ENCODE assay signal across 15 cellular contexts in genomic region chr22:22816171-22816514, GRCh38.
"Had no signal": no experiment of that assay in that cellular context is flagged by ENCODE, and none has a peak within 500 bp of the region (broad histone marks: within the 10 kb centered on the region; RNA-seq: fewer than 3 reads in every experiment).

No MANE protein-coding gene starts in this region.

- H3K27ac Mint-ChIP-seq: activated CD4-positive, alpha-beta memory T cell treated with anti-CD3 and anti-CD28 coated beads for 36 hours; nephron had no signal

- H3K27me3 ChIP-seq: cardiac muscle cell, colonic mucosa, heart left ventricle, spleen, transverse colon had no signal

- H3K27ac ChIP-seq: cardiac muscle cell, colonic mucosa, transverse colon had no signal

- H3K36me3 ChIP-seq: cardiac muscle cell, colonic mucosa, heart left ventricle, spleen, transverse colon had no signal

- ATAC-seq: heart left ventricle; left lobe of liver; sciatic nerve; stimulated activated naive B cell treated with anti-CD40 and anti-IgM and Interleukin-4, amounts not matched to agents 10 μg/mL and 1 μg/mL and 100 μg/mL, for 72 hours had no signal

- H3K36me3 Mint-ChIP-seq: activated CD4-positive, alpha-beta memory T cell treated with anti-CD3 and anti-CD28 coated beads for 36 hours; stimulated activated naive B cell treated with anti-CD40 and anti-IgM and Interleukin-4, amounts not matched to agents 10 μg/mL and 1 μg/mL and 100 μg/mL, for 72 hours had no signal

- H3K4me1 Mint-ChIP-seq: nephron had no signal

- H3K4me3 ChIP-seq: cardiac muscle cell, colonic mucosa, heart left ventricle, spleen, transverse colon had no signal

- H3K4me1 ChIP-seq: colonic mucosa, transverse colon had no signal

- H3K9me3 Mint-ChIP-seq: activated CD4-positive, alpha-beta memory T cell treated with anti-CD3 and anti-CD28 coated beads for 36 hours; nephron; stimulated activated naive B cell treated with anti-CD40 and anti-IgM and Interleukin-4, amounts not matched to agents 10 μg/mL and 1 μg/mL and 100 μg/mL, for 72 hours had no signal

- DNase-seq: activated CD4-positive, alpha-beta memory T cell treated with anti-CD3 and anti-CD28 coated beads for 36 hours; activated CD8-positive, alpha-beta memory T cell treated with anti-CD3 and anti-CD28 coated beads, Interleukin-2, amount 50 U/mL, for 48 hours; colonic mucosa; foreskin melanocyte; heart left ventricle; mammary epithelial cell; occipital lobe; stimulated activated CD4-positive, alpha-beta T cell treated with anti-CD3 and anti-CD28 coated beads, Interleukin-1b, Interleukin-23, amount 100 ng/mL, for 48 hours; stimulated activated naive B cell treated with anti-CD40 and anti-IgM and Interleukin-4, amounts not matched to agents 10 μg/mL and 1 μg/mL and 100 μg/mL, for 72 hours; transverse colon had no signal

- H3K27me3 Mint-ChIP-seq: activated CD4-positive, alpha-beta memory T cell treated with anti-CD3 and anti-CD28 coated beads for 36 hours had no signal

- H3K9me3 ChIP-seq: colonic mucosa, heart left ventricle, spleen, transverse colon had no signal

- H3K4me3 Mint-ChIP-seq: activated CD4-positive, alpha-beta memory T cell treated with anti-CD3 and anti-CD28 coated beads for 36 hours; nephron; stimulated activated naive B cell treated with anti-CD40 and anti-IgM and Interleukin-4, amounts not matched to agents 10 μg/mL and 1 μg/mL and 100 μg/mL, for 72 hours had no signal
